ENCODE assay signal across 8 cellular contexts in the genomic region with DNA sequence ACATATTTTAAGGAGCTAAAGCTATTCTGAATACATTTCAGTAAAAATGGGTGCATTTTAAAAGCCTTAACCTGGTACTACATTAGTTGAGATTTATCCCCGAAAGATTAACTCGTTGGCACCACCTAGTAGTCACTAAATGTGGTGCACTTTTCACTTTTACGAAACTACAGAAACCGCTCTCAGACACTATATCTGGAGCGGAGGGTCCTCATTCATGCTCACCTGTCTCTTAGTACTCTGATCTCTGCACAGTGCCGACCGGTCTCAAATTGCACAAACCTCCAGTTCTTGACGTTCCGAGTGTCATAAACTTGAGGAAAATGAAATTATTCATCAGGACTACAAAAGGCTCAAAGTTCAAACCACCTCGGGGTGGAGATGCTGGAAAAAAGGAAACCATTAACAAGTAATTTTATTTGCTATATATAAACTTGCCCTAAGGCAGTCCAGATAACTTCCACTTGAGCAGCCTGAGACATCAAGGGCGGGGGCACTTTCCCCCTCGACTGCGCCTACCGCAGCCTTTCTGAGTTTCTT. TPM values are rescaled to one million over a fixed set of nuclear protein-coding genes. Genes with fewer than 3 reads are reported as not detected.
DNase-seq lines count a peak whose midpoint lies in the region; ATAC-seq and TF ChIP-seq lines count a peak whose summit lies in the region.

No MANE protein-coding gene starts in this region.

- ATAC-seq in HG02938 (IDR thresholded peaks at IDR 0.05; ENCODE audit: unreplicated experiment) = peak; percentile 9
- peak; percentile 41 for ATAC-seq in activated T-helper 17 cell treated with anti-CD3 and anti-CD28 coated beads, Interleukin-2, amount 50 U/mL, for 72 hours (replicated peaks)

- H3K36me3 ChIP-seq in neural progenitor cell = peaks cover 5% of the 10 kb centered on the region

- no peaks in the 10 kb centered on the region for H3K4me1 ChIP-seq in neural progenitor cell

- peak; percentile 27 for DNase-seq in stimulated activated CD4-positive, alpha-beta T cell treated with anti-CD3 and anti-CD28 coated beads, Interleukin-15, amount 100 ng/mL, for 24 hours
- no peak for DNase-seq in stimulated activated CD4-positive, alpha-beta T cell treated with anti-CD3 and anti-CD28 coated beads, Interleukin-1b, Interleukin-23, amount 100 ng/mL, for 48 hours
- DNase-seq in NCI-H460 (ENCODE audit: extremely low read depth, low read depth) = peak; percentile 21
- DNase-seq in foreskin melanocyte = peak; percentile 91
- DNase-seq in neural progenitor cell (ENCODE audit: low spot score) = peak; percentile 61
- no peak for DNase-seq in mucosa of gallbladder (ENCODE audit: low spot score)

- no peaks in the 10 kb centered on the region for H3K27me3 ChIP-seq in neural progenitor cell

- peaks cover 6% of the 10 kb centered on the region for H3K4me1 Mint-ChIP-seq in activated T-helper 17 cell treated with anti-CD3 and anti-CD28 coated beads, Interleukin-2, amount 50 U/mL, for 72 hours
- H3K4me1 Mint-ChIP-seq in neural progenitor cell = peaks cover 15% of the 10 kb centered on the region

- peak overlapping the region; percentile 98 for H3K27ac Mint-ChIP-seq in activated T-helper 17 cell treated with anti-CD3 and anti-CD28 coated beads, Interleukin-2, amount 50 U/mL, for 72 hours
- H3K27ac Mint-ChIP-seq in neural progenitor cell = peak overlapping the region; percentile 7

- peak overlapping the region; percentile 94 for H3K4me2 ChIP-seq in neural progenitor cell

- H3K9ac ChIP-seq in neural progenitor cell = peak overlapping the region; percentile 67

- peaks cover 27% of the 10 kb centered on the region for H3K79me2 ChIP-seq in neural progenitor cell (ENCODE audit: low read depth)

- peak overlapping the region; percentile 97 for H3K4me3 Mint-ChIP-seq in activated T-helper 17 cell treated with anti-CD3 and anti-CD28 coated beads, Interleukin-2, amount 50 U/mL, for 72 hours
- H3K4me3 Mint-ChIP-seq in neural progenitor cell = peak overlapping the region; percentile 98

- H2AFZ ChIP-seq in neural progenitor cell (replicated peaks) = peak overlapping the region; percentile 74

- H4K20me1 ChIP-seq in neural progenitor cell (ENCODE audit: low read depth) = no peaks in the 10 kb centered on the region

- no peaks in the 10 kb centered on the region for H3K9me3 ChIP-seq in neural progenitor cell (ENCODE audit: low read depth)

- no peaks in the 10 kb centered on the region for H3K27me3 Mint-ChIP-seq in activated T-helper 17 cell treated with anti-CD3 and anti-CD28 coated beads, Interleukin-2, amount 50 U/mL, for 72 hours
- peaks cover 3% of the 10 kb centered on the region for H3K27me3 Mint-ChIP-seq in neural progenitor cell (ENCODE audit: insufficient read depth, low read depth)

- TF ChIP-seq CTCF in neural progenitor cell (IDR thresholded peaks at IDR 0.05) = peak; percentile 69

- peaks cover 27% of the 10 kb centered on the region for H3F3A ChIP-seq in neural progenitor cell (ENCODE audit: low read depth)

- peak overlapping the region; percentile 75 for H3K4me3 ChIP-seq in neural progenitor cell

- H3K27ac ChIP-seq in neural progenitor cell = peak overlapping the region; percentile 38

- H3K36me3 Mint-ChIP-seq in activated T-helper 17 cell treated with anti-CD3 and anti-CD28 coated beads, Interleukin-2, amount 50 U/mL, for 72 hours (ENCODE audit: low read depth) = peaks cover 45% of the 10 kb centered on the region
- peaks cover 7% of the 10 kb centered on the region for H3K36me3 Mint-ChIP-seq in neural progenitor cell

- H3K9me3 Mint-ChIP-seq in activated T-helper 17 cell treated with anti-CD3 and anti-CD28 coated beads, Interleukin-2, amount 50 U/mL, for 72 hours = no peaks in the 10 kb centered on the region
- H3K9me3 Mint-ChIP-seq in neural progenitor cell = no peaks in the 10 kb centered on the region

RNA-seq across cellular contexts. Expression of a gene that starts 0.7 kb away (rescaled TPM):
- total RNA-seq in NCI-H460 (2014; rRNA removed; shearing (Covaris generic)) = 34.0 and 45.2 TPM in 2 replicates
- polyA plus RNA-seq in NCI-H460 (2014; cell fraction: nucleus; rRNA removed) = 14.9 and 16.7 TPM in 2 replicates
- 10 to 100 TPM; 17.4 to 28.4 TPM for total RNA-seq in activated T-helper 17 cell treated with anti-CD3 and anti-CD28 coated beads, Interleukin-2, amount 50 U/mL, for 72 hours
- 37.0 and 60.6 TPM in 2 replicates for total RNA-seq in neural progenitor cell (ENCODE audit: low replicate concordance)
- total RNA-seq in mucosa of gallbladder = 39.1 TPM

RNA-seq across cellular contexts. Expression of a gene that starts 0.8 kb away (rescaled TPM):
- total RNA-seq in NCI-H460 (2014; rRNA removed; shearing (Covaris generic)) = 2.6 and 3.4 TPM in 2 replicates
- 0.98 and 3.2 TPM in 2 replicates for polyA plus RNA-seq in NCI-H460 (2014; cell fraction: nucleus; rRNA removed)
- total RNA-seq in activated T-helper 17 cell treated with anti-CD3 and anti-CD28 coated beads, Interleukin-2, amount 50 U/mL, for 72 hours = 1 to 10 TPM; 5.5 to 8.4 TPM
- total RNA-seq in neural progenitor cell (ENCODE audit: low replicate concordance) (9.4 and 14.6 TPM in 2 replicates), mucosa of gallbladder (13.7 TPM)

RNA-seq across cellular contexts. Expression of a gene that starts 32.4 kb away (rescaled TPM):
- 5.4 and 8.0 TPM in 2 replicates for total RNA-seq in NCI-H460 (2014; rRNA removed; shearing (Covaris generic))
- polyA plus RNA-seq in NCI-H460 (2014; cell fraction: nucleus; rRNA removed) = 7.9 and 11.2 TPM in 2 replicates
- 1 to 10 TPM; 5.6 to 9.7 TPM for total RNA-seq in activated T-helper 17 cell treated with anti-CD3 and anti-CD28 coated beads, Interleukin-2, amount 50 U/mL, for 72 hours
- total RNA-seq in neural progenitor cell (ENCODE audit: low replicate concordance) (68.8 and 96.0 TPM in 2 replicates), mucosa of gallbladder (29.7 TPM)

RNA-seq across cellular contexts. Expression of a gene that starts 54.6 kb away (rescaled TPM):
- 0.49 and 0.62 TPM in 2 replicates for total RNA-seq in NCI-H460 (2014; rRNA removed; shearing (Covaris generic))
- not detected in 2 replicates for polyA plus RNA-seq in NCI-H460 (2014; cell fraction: nucleus; rRNA removed)
- not detected for total RNA-seq in activated T-helper 17 cell treated with anti-CD3 and anti-CD28 coated beads, Interleukin-2, amount 50 U/mL, for 72 hours
- 0.96 TPM in 1 of 2 replicates, not detected in the other for total RNA-seq in neural progenitor cell (ENCODE audit: low replicate concordance)
- 8.7 TPM for total RNA-seq in mucosa of gallbladder

Comparison
In these comparisons a context has a peak if more than half of its experiments do, and no peak if none do; other contexts are left out.
1. DNase-seq: peak in stimulated activated CD4-positive, alpha-beta T cell treated with anti-CD3 and anti-CD28 coated beads, Interleukin-15, amount 100 ng/mL, for 24 hours (single experiment), NCI-H460 (single experiment), foreskin melanocyte (single experiment) and neural progenitor cell (single experiment); none in stimulated activated CD4-positive, alpha-beta T cell treated with anti-CD3 and anti-CD28 coated beads, Interleukin-1b, Interleukin-23, amount 100 ng/mL, for 48 hours (single experiment) and mucosa of gallbladder (single experiment).